Comparison of ENCODE assay signal across 9 cellular contexts in the genomic region with DNA sequence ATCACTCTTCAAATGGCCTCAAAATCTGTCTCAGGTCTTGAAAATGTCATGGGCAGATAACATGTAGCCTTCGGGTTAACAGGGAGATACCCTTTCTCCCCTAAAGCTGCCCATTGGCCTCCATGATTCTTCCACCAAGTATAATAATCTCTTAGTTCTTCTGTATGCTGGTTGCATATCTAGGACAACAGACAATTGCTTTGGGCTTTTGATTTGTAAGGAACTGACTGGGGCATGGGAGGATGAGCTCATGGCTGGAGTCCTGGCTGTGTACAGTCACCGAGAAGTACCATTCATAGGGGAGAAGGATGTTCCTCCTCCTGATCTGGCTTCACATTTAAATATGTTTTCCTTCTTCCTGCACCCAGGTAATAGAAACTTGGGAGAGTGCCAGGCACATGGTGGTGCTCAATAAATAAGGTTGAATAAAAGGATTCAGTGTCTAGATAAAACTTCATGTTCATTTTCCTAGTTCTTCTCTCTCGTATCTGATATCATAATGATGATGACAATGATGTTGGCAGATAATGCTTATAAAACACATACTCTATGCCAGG. TPM values are rescaled to one million over a fixed set of nuclear protein-coding genes. Genes with fewer than 3 reads are reported as not detected.
DNase-seq lines count a peak whose midpoint lies in the region; ATAC-seq and TF ChIP-seq lines count a peak whose summit lies in the region.
"Had no signal": no experiment of that assay in that cellular context is flagged by ENCODE, and none has a peak within 500 bp of the region (broad histone marks: within the 10 kb centered on the region; RNA-seq: fewer than 3 reads in every experiment).

No MANE protein-coding gene starts in this region.

- H3K27me3 Mint-ChIP-seq in activated CD8-positive, alpha-beta memory T cell treated with anti-CD3 and anti-CD28 coated beads, Interleukin-2, amount 10 ng/mL, durations not matched to agents 7 days and 5 days, result peaks cover 20% of the 10 kb centered on the region
- H3K27me3 Mint-ChIP-seq in activated CD4-positive, alpha-beta memory T cell treated with anti-CD3 and anti-CD28 coated beads for 36 hours, result no peaks in the 10 kb centered on the region

- CTCF ChIA-PET in activated CD8-positive, alpha-beta memory T cell treated with anti-CD3 and anti-CD28 coated beads, Interleukin-2, amount 10 ng/mL, durations not matched to agents 7 days and 5 days (lab: Charles Lee), result interaction anchor here (0.8 to 2.3 kb wide), 8 partner anchors 9 to 266 kb away, joined by 3 to 11 read pairs (median 4); partner anchors contain the start of gene RNF141
- CTCF ChIA-PET in activated CD4-positive, alpha-beta memory T cell treated with anti-CD3 and anti-CD28 coated beads for 36 hours (lab: Charles Lee), result interaction anchor here (0.9 to 8.8 kb wide), 9 partner anchors 9 to 202 kb away, joined by 3 to 74 read pairs (median 3); partner anchors contain the start of gene RNF141

- peak overlapping the region; percentile 99 for H3K27ac ChIP-seq in substantia nigra (ENCODE audit: low read depth, low read length, poor library complexity, severe bottlenecking)

- no peak overlapping the region for H3K4me3 Mint-ChIP-seq in activated CD8-positive, alpha-beta memory T cell treated with anti-CD3 and anti-CD28 coated beads, Interleukin-2, amount 10 ng/mL, durations not matched to agents 7 days and 5 days
- peak overlapping the region; percentile 77 for H3K4me3 Mint-ChIP-seq in activated CD4-positive, alpha-beta memory T cell treated with anti-CD3 and anti-CD28 coated beads for 36 hours

- no peak for ATAC-seq in activated CD8-positive, alpha-beta memory T cell treated with anti-CD3 and anti-CD28 coated beads, Interleukin-2, amount 10 ng/mL, durations not matched to agents 7 days and 5 days
- ATAC-seq: body of pancreas had no signal

- intact Hi-C loops in activated CD4-positive, alpha-beta memory T cell treated with anti-CD3 and anti-CD28 coated beads for 36 hours (cut with micrococcal nuclease), result loop anchor here (10.0 kb wide), 1 partner anchor 1767 kb away; the partner anchor contains the start of genes RPL27A and TRIM66

- H3K9me3 Mint-ChIP-seq in activated CD8-positive, alpha-beta memory T cell treated with anti-CD3 and anti-CD28 coated beads, Interleukin-2, amount 10 ng/mL, durations not matched to agents 7 days and 5 days (ENCODE audit: low read depth), result no peaks in the 10 kb centered on the region
- H3K9me3 Mint-ChIP-seq in activated CD4-positive, alpha-beta memory T cell treated with anti-CD3 and anti-CD28 coated beads for 36 hours, result no peaks in the 10 kb centered on the region

- TF ChIP-seq CTCF in GM13977 (IDR thresholded peaks at IDR 0.05; ENCODE audit: extremely low read depth, insufficient read depth, missing control alignments), result no peak

- peaks cover 54% of the 10 kb centered on the region for H3K4me1 Mint-ChIP-seq in activated CD8-positive, alpha-beta memory T cell treated with anti-CD3 and anti-CD28 coated beads, Interleukin-2, amount 10 ng/mL, durations not matched to agents 7 days and 5 days
- peaks cover 62% of the 10 kb centered on the region for H3K4me1 Mint-ChIP-seq in activated CD4-positive, alpha-beta memory T cell treated with anti-CD3 and anti-CD28 coated beads for 36 hours (ENCODE audit: low read depth)

- peaks cover 3% of the 10 kb centered on the region for H3K36me3 Mint-ChIP-seq in activated CD8-positive, alpha-beta memory T cell treated with anti-CD3 and anti-CD28 coated beads, Interleukin-2, amount 10 ng/mL, durations not matched to agents 7 days and 5 days
- no peaks in the 10 kb centered on the region for H3K36me3 Mint-ChIP-seq in activated CD4-positive, alpha-beta memory T cell treated with anti-CD3 and anti-CD28 coated beads for 36 hours

- in situ Hi-C loops in GM13977 (cut with MboI; ENCODE audit: low pct_unique_long_range_greater_than_20kb, low sequenced_read_pairs, unreplicated experiment), result no loop called here

- H3K27ac Mint-ChIP-seq in activated CD8-positive, alpha-beta memory T cell treated with anti-CD3 and anti-CD28 coated beads, Interleukin-2, amount 10 ng/mL, durations not matched to agents 7 days and 5 days, result peak overlapping the region; percentile 10
- H3K27ac Mint-ChIP-seq in activated CD4-positive, alpha-beta memory T cell treated with anti-CD3 and anti-CD28 coated beads for 36 hours, result peak overlapping the region; percentile 40

- no peak for DNase-seq in activated CD8-positive, alpha-beta memory T cell treated with anti-CD3 and anti-CD28 coated beads, Interleukin-2, amount 10 ng/mL, durations not matched to agents 7 days and 5 days
- no peak for DNase-seq in activated CD8-positive, alpha-beta memory T cell treated with anti-CD3 and anti-CD28 coated beads, Interleukin-2, amount 50 U/mL, for 48 hours
- no peak for DNase-seq in activated CD4-positive, alpha-beta memory T cell treated with anti-CD3 and anti-CD28 coated beads for 36 hours
- DNase-seq in hippocampal formation (lab: John Stamatoyannopoulos, UW) (peak; percentile 47 to 61), substantia nigra (lab: John Stamatoyannopoulos, UW) (peak in 23 of 49 donors; percentile 14 to 71 (median 30)), GM13977 (ENCODE audit: low spot score) (no peak), NCI-H187 (lab: John Stamatoyannopoulos, UW) (no peak), amniotic stem cell (lab: John Stamatoyannopoulos, UW) (no peak)
- DNase-seq: body of pancreas had no signal

- POLR2A ChIA-PET in activated CD4-positive, alpha-beta memory T cell treated with anti-CD3 and anti-CD28 coated beads for 36 hours (lab: Charles Lee), result interaction anchor here (0.6 to 2.7 kb wide), 5 partner anchors 11 to 356 kb away, joined by 3 to 8 read pairs (median 4); partner anchors contain the start of genes EIF4G2 and RNF141

RNA-seq across cellular contexts. Expression of gene AMPD3, which starts 2.8 kb away (rescaled TPM):
- 10 to 100 TPM in 1 of 2 experiments, 1 to 10 TPM in 1; 8.8 to 13.4 TPM for total RNA-seq in activated CD8-positive, alpha-beta memory T cell treated with anti-CD3 and anti-CD28 coated beads, Interleukin-2, amount 10 ng/mL, durations not matched to agents 7 days and 5 days
- total RNA-seq in activated CD4-positive, alpha-beta memory T cell treated with anti-CD3 and anti-CD28 coated beads for 36 hours, result 10 to 100 TPM; 25.5 to 25.7 TPM

Comparison
In these comparisons a context has a peak if more than half of its experiments do, and no peak if none do; other contexts are left out.
1. DNase-seq: peak in hippocampal formation (2 of 2); none in activated CD8-positive, alpha-beta memory T cell treated with anti-CD3 and anti-CD28 coated beads, Interleukin-2, amount 10 ng/mL, durations not matched to agents 7 days and 5 days (single experiment), activated CD8-positive, alpha-beta memory T cell treated with anti-CD3 and anti-CD28 coated beads, Interleukin-2, amount 50 U/mL, for 48 hours (single experiment), activated CD4-positive, alpha-beta memory T cell treated with anti-CD3 and anti-CD28 coated beads for 36 hours (single experiment), GM13977 (single experiment), NCI-H187 (0 of 2) and amniotic stem cell (single experiment).